Comparison of ENCODE assay signal across 10 cellular contexts in the genomic region with DNA sequence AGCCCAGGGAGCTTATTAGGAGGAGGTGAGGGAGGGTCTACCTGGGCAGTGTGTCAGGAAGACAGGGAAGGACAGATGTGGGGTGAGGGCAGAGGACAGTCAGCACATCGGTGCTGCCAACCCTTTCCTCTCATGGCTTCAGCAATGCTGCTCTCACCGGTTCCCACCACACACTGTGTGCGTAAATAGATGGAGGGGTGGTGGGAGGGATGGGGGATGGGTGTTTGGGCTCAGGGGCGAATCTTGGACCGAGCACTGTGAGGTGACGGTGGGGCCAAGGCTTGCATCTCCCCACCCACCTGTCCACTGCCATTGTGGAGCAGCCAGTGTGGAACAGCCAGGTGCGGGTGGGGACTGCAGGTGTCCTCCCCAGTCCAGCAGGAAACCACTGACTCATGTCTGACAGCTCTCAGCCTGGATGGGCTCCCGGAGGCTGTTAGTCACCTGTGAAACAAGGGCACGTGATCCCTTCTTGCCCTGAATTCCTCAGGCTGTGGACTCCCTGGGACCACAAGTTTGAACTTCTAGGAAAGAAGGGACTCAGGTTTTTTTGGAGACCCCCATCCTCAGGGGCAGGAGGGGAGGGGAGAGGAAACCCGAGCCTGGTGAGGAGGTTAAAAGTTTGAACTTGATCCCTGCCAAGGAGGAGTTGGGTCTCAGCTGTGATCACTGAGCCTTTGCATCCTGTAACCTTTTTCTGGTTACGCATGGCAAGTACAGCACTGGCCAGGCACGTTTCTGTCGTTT. TPM values are rescaled to one million over a fixed set of nuclear protein-coding genes. Genes with fewer than 3 reads are reported as not detected.
DNase-seq lines count a peak whose midpoint lies in the region; ATAC-seq, FAIRE-seq and TF ChIP-seq lines count a peak whose summit lies in the region.
"Had no signal": no experiment of that assay in that cellular context is flagged by ENCODE, and none has a peak within 500 bp of the region (broad histone marks: within the 10 kb centered on the region; RNA-seq: fewer than 3 reads in every experiment).

No MANE protein-coding gene starts in this region.

- peak overlapping the region; percentile 12 for H3K9ac ChIP-seq in keratinocyte (ENCODE audit: control insufficient read depth, extremely low read depth, insufficient read depth, low read length)

- peaks cover 2% of the 10 kb centered on the region for H3K9me1 ChIP-seq in keratinocyte (ENCODE audit: control insufficient read depth, extremely low read depth, insufficient read depth, low read length)

- H3K36me3 ChIP-seq in GM23338 (ENCODE audit: insufficient read depth) (no peaks in the 10 kb centered on the region; the same call in 1 of the 2 replicates), keratinocyte (ENCODE audit: control insufficient read depth in 2 of 2, extremely low read depth in 1 of 2, insufficient read depth in 2 of 2, low read length in 2 of 2) (no peaks in the 10 kb centered on the region)
- H3K36me3 ChIP-seq: vagina had no signal

- dilution Hi-C loops in keratinocyte (cut with MboI; ENCODE audit: extremely low pct_ligation_motif_present, low sequenced_read_pairs) = no loop called here

- H4K20me1 ChIP-seq in GM23338 (replicated peaks; ENCODE audit: insufficient read depth) (no peaks in the 10 kb centered on the region), keratinocyte (ENCODE audit: control insufficient read depth, extremely low read depth, insufficient read depth, low read length) (no peaks in the 10 kb centered on the region)

- no peak overlapping the region for H3K27ac ChIP-seq in GM23338 (ENCODE audit: low read depth)
- H3K27ac ChIP-seq in keratinocyte (ENCODE audit: control insufficient read depth, insufficient read depth, low read length) = peak overlapping the region; percentile 8
- H3K27ac ChIP-seq: vagina had no signal

- peak; percentile 81 for ATAC-seq in GM23338
- ATAC-seq in activated T-cell treated with anti-CD3 and anti-CD28 coated beads, Interleukin-2, amount 50 U/mL, for 72 hours (replicated peaks in 1 of 2) = no peak
- ATAC-seq in HG02678 (IDR thresholded peaks at IDR 0.05; ENCODE audit: unreplicated experiment) = no peak

- no peak overlapping the region for H3K27ac Mint-ChIP-seq in GM23338
- no peak overlapping the region for H3K27ac Mint-ChIP-seq in activated T-cell treated with anti-CD3 and anti-CD28 coated beads, Interleukin-2, amount 50 U/mL, for 72 hours

- H3K4me2 ChIP-seq in GM23338 = no peak overlapping the region
- H3K4me2 ChIP-seq in keratinocyte (ENCODE audit: control insufficient read depth, extremely low read depth, insufficient read depth, low read depth, low read length) = peak overlapping the region; percentile 54

- peaks cover 27% of the 10 kb centered on the region for H3K4me1 Mint-ChIP-seq in GM23338
- H3K4me1 Mint-ChIP-seq in activated T-cell treated with anti-CD3 and anti-CD28 coated beads, Interleukin-2, amount 50 U/mL, for 72 hours (ENCODE audit: low read depth) = no peaks in the 10 kb centered on the region

- H3K9me3 Mint-ChIP-seq in GM23338 = peaks cover 4% of the 10 kb centered on the region; the same call in 2 of the 3 replicates
- H3K9me3 Mint-ChIP-seq in activated T-cell treated with anti-CD3 and anti-CD28 coated beads, Interleukin-2, amount 50 U/mL, for 72 hours = no peaks in the 10 kb centered on the region

- no peak overlapping the region for H3K4me3 Mint-ChIP-seq in GM23338
- no peak overlapping the region for H3K4me3 Mint-ChIP-seq in activated T-cell treated with anti-CD3 and anti-CD28 coated beads, Interleukin-2, amount 50 U/mL, for 72 hours

- peak; percentile 98 for FAIRE-seq in keratinocyte (lab: Jason Lieb, UNC)
- FAIRE-seq: G401.6 had no signal

- H3K27me3 ChIP-seq in GM23338 (ENCODE audit: insufficient read depth) = no peaks in the 10 kb centered on the region
- peaks cover 6% of the 10 kb centered on the region for H3K27me3 ChIP-seq in keratinocyte (ENCODE audit: control insufficient read depth, extremely low read depth, insufficient read depth, low read length)
- H3K27me3 ChIP-seq: vagina had no signal

- H3K79me2 ChIP-seq in GM23338 (replicated peaks; ENCODE audit: insufficient read depth) (no peaks in the 10 kb centered on the region), keratinocyte (ENCODE audit: control insufficient read depth, insufficient read depth, low read length) (no peaks in the 10 kb centered on the region)

- peak; percentile 16 for DNase-seq in AG09309 (ENCODE audit: low read depth)
- DNase-seq in GM23338 (ENCODE audit: low spot score) = peak; percentile 28
- DNase-seq in RKO (ENCODE audit: low spot score) = peak; percentile 63
- DNase-seq in keratinocyte (ENCODE audit: low read depth, low spot score) = peak; percentile 59
- DNase-seq in activated T-cell treated with anti-CD3 and anti-CD28 coated beads for 4 hours = no peak
- DNase-seq in activated CD8-positive, alpha-beta memory T cell treated with anti-CD3 and anti-CD28 coated beads, Interleukin-2, amount 50 U/mL, for 4 hours = no peak
- DNase-seq in activated T-cell treated with anti-CD3 and anti-CD28 coated beads, Interleukin-2, amount 50 U/mL, for 72 hours = no peak

- H3K4me1 ChIP-seq in GM23338 (ENCODE audit: insufficient read depth) = peaks cover 11% of the 10 kb centered on the region
- H3K4me1 ChIP-seq in keratinocyte (ENCODE audit: control insufficient read depth, extremely low read depth, insufficient read depth, low read length) = peaks cover 36% of the 10 kb centered on the region

- H3K9me2 ChIP-seq in GM23338 (ENCODE audit: insufficient read depth) = no peaks in the 10 kb centered on the region

- H3K4me3 ChIP-seq in AG09309 (ENCODE audit: control insufficient read depth, low read depth, low read length) (no peak overlapping the region), GM23338 (no peak overlapping the region), keratinocyte (ENCODE audit: control insufficient read depth in 2 of 3, extremely low read depth in 1 of 3, insufficient read depth in 2 of 3, low read depth in 1 of 3, low read length in 3 of 3) (no peak overlapping the region)
- H3K4me3 ChIP-seq: vagina had no signal

- no peaks in the 10 kb centered on the region for H3F3A ChIP-seq in GM23338 (replicated peaks; ENCODE audit: low read depth)

- H2AFZ ChIP-seq in GM23338 (peak overlapping the region; percentile 95; the same call in 1 of the 2 replicates), keratinocyte (ENCODE audit: control insufficient read depth, low read length) (no peak overlapping the region)

- H3K9me3 ChIP-seq in keratinocyte (ENCODE audit: control insufficient read depth, low read depth, low read length) = no peaks in the 10 kb centered on the region
- H3K9me3 ChIP-seq: vagina had no signal

- peaks cover 3% of the 10 kb centered on the region for H3K27me3 Mint-ChIP-seq in GM23338 (ENCODE audit: insufficient read depth, low read depth, poor library complexity)
- no peaks in the 10 kb centered on the region for H3K27me3 Mint-ChIP-seq in activated T-cell treated with anti-CD3 and anti-CD28 coated beads, Interleukin-2, amount 50 U/mL, for 72 hours (ENCODE audit: low read depth)

- peaks cover 4% of the 10 kb centered on the region; the same call in 1 of the 3 replicates for H3K36me3 Mint-ChIP-seq in GM23338 (ENCODE audit: low read depth)
- H3K36me3 Mint-ChIP-seq in activated T-cell treated with anti-CD3 and anti-CD28 coated beads, Interleukin-2, amount 50 U/mL, for 72 hours (ENCODE audit: insufficient read depth in 2 of 2) = no peaks in the 10 kb centered on the region

- TF ChIP-seq CTCF in AG09309 (IDR thresholded peaks at IDR 0.05; ENCODE audit: control insufficient read depth, insufficient read depth, low read depth, low read length, missing control alignments) = no peak
- TF ChIP-seq CTCF in GM23338 (conservative IDR thresholded peaks at IDR 0.05; ENCODE audit: low read depth in 2 of 2) = no peak
- TF ChIP-seq CTCF in keratinocyte (optimal IDR thresholded peaks at IDR 0.05 in 1 of 3, IDR thresholded peaks at IDR 0.05 in 1 of 3, conservative IDR thresholded peaks at IDR 0.05 in 1 of 3; ENCODE audit: extremely low read depth in 1 of 3, insufficient read depth in 2 of 3, low read length in 3 of 3) = no peak

TF ChIP-seq in GM23338, 12 proteins besides CTCF, POLR2A, EP300 and RAD21:
- no peak for TF ChIP-seq EZH2 (IDR thresholded peaks at IDR 0.05; ENCODE audit: low read depth, unreplicated experiment)
- no peak for TF ChIP-seq STAT1 (IDR thresholded peaks at IDR 0.05; ENCODE audit: unreplicated experiment)
- no peak for TF ChIP-seq ZNF114 (CRISPR knock-in tag; IDR thresholded peaks at IDR 0.05)
- no peak for TF ChIP-seq NANOG (IDR thresholded peaks at IDR 0.05; ENCODE audit: borderline replicate concordance)
- TF ChIP-seq JUNB (IDR thresholded peaks at IDR 0.05; ENCODE audit: unreplicated experiment) = no peak

RNA-seq across cellular contexts. Expression of a gene that starts 42.7 kb away (rescaled TPM):
- total RNA-seq in GM23338 (2014; rRNA removed; shearing (Covaris generic)) = 0.31 and 0.83 TPM in 2 replicates
- polyA plus RNA-seq in GM23338 (2016; fragmentation: Nextera tagmentation; extraction: Ambion mirVana) = 0.57 and 0.68 TPM in 2 replicates
- polyA plus RNA-seq in keratinocyte = 0.05 to 0.34 TPM (median 0.14 TPM) in 3 replicates
- polyA plus RNA-seq in keratinocyte (2011; ENCODE audit: low read depth) = 1.7 TPM
- 0.02 and 0.12 TPM in 2 replicates for polyA plus RNA-seq in keratinocyte (2011; cell fraction: cytosol; rRNA removed)
- polyA plus RNA-seq in keratinocyte (2011; cell fraction: nucleus; rRNA removed) = 0.60 and 0.96 TPM in 2 replicates
- 0.24 and 3.2 TPM in 2 replicates for polyA plus RNA-seq in keratinocyte (2012; ENCODE audit: low replicate concordance)
- polyA minus RNA-seq in keratinocyte = 1.7 to 4.1 TPM in 2 of 3 replicates, not detected in the other
- not detected for polyA minus RNA-seq in keratinocyte (2011; cell fraction: cytosol; rRNA and poly(A)+ RNA removed)
- polyA minus RNA-seq in keratinocyte (2011; cell fraction: nucleus; rRNA and poly(A)+ RNA removed) = 2.1 and 3.5 TPM in 2 replicates
- total RNA-seq in activated T-cell treated with anti-CD3 and anti-CD28 coated beads, Interleukin-2, amount 50 U/mL, for 72 hours = under 1 TPM in 1 of 2 donors, not detected in 1; 0.19 TPM

RNA-seq across cellular contexts. Expression of a gene that starts 48.1 kb away (rescaled TPM):
- 14.6 and 20.5 TPM in 2 replicates for total RNA-seq in GM23338 (2014; rRNA removed; shearing (Covaris generic))
- polyA plus RNA-seq in GM23338 (2016; fragmentation: Nextera tagmentation; extraction: Ambion mirVana) (10.0 and 12.8 TPM in 2 replicates), keratinocyte (11.3 to 16.9 TPM (median 15.3 TPM) in 3 replicates)
- 4.3 TPM for polyA plus RNA-seq in keratinocyte (2011; ENCODE audit: low read depth)
- polyA plus RNA-seq in keratinocyte (2011; cell fraction: cytosol; rRNA removed) = 8.4 and 12.2 TPM in 2 replicates
- polyA plus RNA-seq in keratinocyte (2011; cell fraction: nucleus; rRNA removed) = 20.5 and 21.5 TPM in 2 replicates
- 9.3 and 9.8 TPM in 2 replicates for polyA plus RNA-seq in keratinocyte (2012; ENCODE audit: low replicate concordance)
- 6.6 to 16.5 TPM (median 16.4 TPM) in 3 replicates for polyA minus RNA-seq in keratinocyte
- 12.3 TPM for polyA minus RNA-seq in keratinocyte (2011; cell fraction: cytosol; rRNA and poly(A)+ RNA removed)
- polyA minus RNA-seq in keratinocyte (2011; cell fraction: nucleus; rRNA and poly(A)+ RNA removed) = 9.5 and 15.7 TPM in 2 replicates
- total RNA-seq in activated T-cell treated with anti-CD3 and anti-CD28 coated beads, Interleukin-2, amount 50 U/mL, for 72 hours = 10 to 100 TPM; 47.1 to 51.1 TPM

Comparison
In these comparisons a context has a peak if more than half of its experiments do, and no peak if none do; other contexts are left out.
1. DNase-seq: peak in AG09309 (single experiment), GM23338 (single experiment), RKO (single experiment) and keratinocyte (single experiment); none in activated T-cell treated with anti-CD3 and anti-CD28 coated beads for 4 hours (single experiment), activated CD8-positive, alpha-beta memory T cell treated with anti-CD3 and anti-CD28 coated beads, Interleukin-2, amount 50 U/mL, for 4 hours (single experiment) and activated T-cell treated with anti-CD3 and anti-CD28 coated beads, Interleukin-2, amount 50 U/mL, for 72 hours (0 of 2).